ENCODE assay signal across 21 cellular contexts in the genomic region with DNA sequence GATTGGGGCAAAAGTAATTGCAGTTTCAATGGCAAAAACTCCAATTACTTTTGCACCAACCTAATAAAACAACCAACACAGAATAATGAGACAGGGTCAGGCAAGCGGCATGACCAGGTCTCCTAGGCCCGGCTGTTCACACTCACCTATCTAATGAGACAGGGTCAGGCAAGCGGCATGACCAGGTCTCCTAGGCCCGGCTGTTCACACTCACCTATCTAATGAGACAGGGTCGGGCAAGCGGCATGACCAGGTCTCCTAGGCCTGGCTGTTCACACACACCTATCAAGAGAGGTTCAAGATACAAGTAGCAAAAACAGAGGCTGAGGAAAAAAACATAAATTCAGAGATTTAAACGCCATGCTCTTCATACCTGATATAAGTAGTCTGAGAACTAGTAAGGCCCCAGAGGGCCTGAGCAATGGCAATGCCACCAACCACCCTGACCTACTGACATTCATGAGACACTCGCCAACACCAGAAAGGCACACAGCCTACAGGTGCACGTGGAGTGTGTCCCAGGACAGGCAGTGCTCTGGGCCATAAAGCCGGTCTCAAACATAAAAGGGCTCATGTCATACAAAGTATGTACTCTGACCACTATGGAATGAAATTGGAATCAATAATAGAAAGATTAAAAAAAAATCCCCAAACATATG.
"Had no signal": no experiment of that assay in that cellular context is flagged by ENCODE, and none has a peak within 500 bp of the region (broad histone marks: within the 10 kb centered on the region; RNA-seq: fewer than 3 reads in every experiment).

No MANE protein-coding gene starts in this region.

- H3K9me3 Mint-ChIP-seq: activated naive CD4-positive, alpha-beta T cell treated with anti-CD3 and anti-CD28 coated beads, Interleukin-2, amount 50 U/mL, for 72 hours; activated T-cell treated with anti-CD3 and anti-CD28 coated beads, Interleukin-2, amount 50 U/mL, for 72 hours; IgD-negative memory B cell had no signal

- DNase-seq: activated CD4-positive, alpha-beta T cell treated with anti-CD3 and anti-CD28 coated beads, Interleukin-2, amount 50 U/mL, for 1 hour; activated CD4-positive, CD25-positive, alpha-beta regulatory T cell; activated CD8-positive, alpha-beta memory T cell treated with anti-CD3 and anti-CD28 coated beads for 24 hours; activated T-cell treated with anti-CD3 and anti-CD28 coated beads, Interleukin-2, amount 50 U/mL, for 72 hours; anterior cingulate cortex; KG1; MV-4-11; NCI-H1092 treated with DMSO at 0.1 percent for 48 hours; NCI-H1417 treated with DMSO at 0.1 percent for 48 hours; NCI-H1694; NCI-H2029; NCI-H2107; NCI-H2171 treated with DMSO at 0.1 percent for 48 hours; NCI-H226; NCI-H526 treated with DMSO at 0.1 percent for 48 hours; NCI-H82; SIG-M5; T-helper 2 cell; T1000 had no signal

- H3K4me3 Mint-ChIP-seq: activated T-cell treated with anti-CD3 and anti-CD28 coated beads, Interleukin-2, amount 50 U/mL, for 72 hours; IgD-negative memory B cell had no signal

- ATAC-seq: activated naive CD4-positive, alpha-beta T cell treated with anti-CD3 and anti-CD28 coated beads, Interleukin-2, amount 50 U/mL, for 72 hours; activated T-cell treated with anti-CD3 and anti-CD28 coated beads, Interleukin-2, amount 50 U/mL, for 72 hours had no signal

- H3K27me3 Mint-ChIP-seq: IgD-negative memory B cell had no signal

- H3K27ac Mint-ChIP-seq: activated naive CD4-positive, alpha-beta T cell treated with anti-CD3 and anti-CD28 coated beads, Interleukin-2, amount 50 U/mL, for 72 hours; IgD-negative memory B cell had no signal
